15 cellular contexts compared by ENCODE assay signal in genomic region chr12:96522283-96522682, GRCh38.
"Had no signal": no experiment of that assay in that cellular context is flagged by ENCODE, and none has a peak within 500 bp of the region (broad histone marks: within the 10 kb centered on the region; RNA-seq: fewer than 3 reads in every experiment).

No MANE protein-coding gene starts in this region.

- ATAC-seq: activated T-cell treated with anti-CD3 and anti-CD28 coated beads, Interleukin-2, amount 50 U/mL, for 72 hours; esophagus mucosa; left ventricle myocardium superior had no signal

- H3K27me3 ChIP-seq: dorsolateral prefrontal cortex, stomach had no signal

- DNase-seq: activated CD4-positive, alpha-beta memory T cell treated with anti-CD3 and anti-CD28 coated beads, Interleukin-2, amount 10 ng/mL, durations not matched to agents 7 days and 5 days; activated gamma-delta T cell treated with Interleukin-2 at 50 U/mL for 16 hours; activated naive CD8-positive, alpha-beta T cell treated with anti-CD3 and anti-CD28 coated beads for 36 hours; activated T-cell treated with anti-CD3 and anti-CD28 coated beads, Interleukin-2, amount 50 U/mL, for 72 hours; anterior cingulate cortex; dorsolateral prefrontal cortex; glutamatergic neuron; left ventricle myocardium superior; retina; stimulated activated CD4-positive, alpha-beta T cell treated with anti-CD3 and anti-CD28 coated beads, Interleukin-15, amount 100 ng/mL, for 24 hours; stimulated activated CD4-positive, alpha-beta T cell treated with anti-CD3 and anti-CD28 coated beads, Interleukin-4, amount 100 ng/mL, for 24 hours; stomach; T1000 had no signal

- H3K4me1 ChIP-seq: stomach had no signal

- H3K4me3 ChIP-seq: dorsolateral prefrontal cortex, stomach, thoracic aorta had no signal

- H3K9me3 ChIP-seq: stomach, thoracic aorta had no signal

- H3K36me3 ChIP-seq: stomach, thoracic aorta had no signal

- H3K27ac ChIP-seq: dorsolateral prefrontal cortex, stomach, thoracic aorta had no signal
